32 cellular contexts compared by ENCODE assay signal in the genomic region with DNA sequence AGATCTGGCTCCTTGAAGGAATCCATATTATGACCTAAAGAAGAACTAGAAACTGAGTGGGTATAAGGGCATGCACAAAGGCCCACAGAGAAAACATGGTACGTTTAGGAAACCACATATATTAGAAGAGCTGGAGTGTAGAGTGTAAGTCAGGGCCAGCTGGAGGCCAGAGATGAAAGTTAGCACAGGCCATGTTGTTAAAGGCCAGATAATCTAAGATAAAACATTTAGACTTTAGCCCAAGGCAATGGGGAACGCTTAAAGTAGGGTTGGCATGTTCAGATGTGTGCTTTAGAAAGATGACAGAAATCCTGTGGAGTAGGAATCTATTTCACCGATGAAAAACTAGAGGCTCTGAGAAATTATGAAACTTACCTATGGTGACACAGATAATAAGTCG.
"Had no signal": no experiment of that assay in that cellular context is flagged by ENCODE, and none has a peak within 500 bp of the region (broad histone marks: within the 10 kb centered on the region; RNA-seq: fewer than 3 reads in every experiment).

No MANE protein-coding gene starts in this region.

- H3K36me3 ChIP-seq: adrenal gland, ascending aorta, brain microvascular endothelial cell, breast epithelium, cardiac muscle cell had no signal

- H3K27me3 ChIP-seq: adrenal gland, ascending aorta, body of pancreas, brain microvascular endothelial cell, breast epithelium, cardiac muscle cell had no signal

- DNase-seq: activated effector memory CD4-positive, alpha-beta T cell treated with anti-CD3 and anti-CD28 coated beads, Interleukin-2, amount 50 U/mL, for 16 hours; activated effector memory CD4-positive, alpha-beta T cell treated with Interleukin-2 at 50 U/mL for 16 hours; activated gamma-delta T cell; activated gamma-delta T cell treated with Interleukin-2 at 50 U/mL for 16 hours; activated naive CD4-positive, alpha-beta T cell; activated naive CD4-positive, alpha-beta T cell treated with anti-CD3 and anti-CD28 coated beads for 36 hours; activated naive CD4-positive, alpha-beta T cell treated with anti-CD3 and anti-CD28 coated beads, Interleukin-2, amount 10 ng/mL, durations not matched to agents 7 days and 5 days; activated naive CD4-positive, alpha-beta T cell treated with anti-CD3 and anti-CD28 coated beads, Interleukin-2, amount 50 U/mL, for 16 hours; activated naive CD4-positive, alpha-beta T cell treated with Interleukin-2 at 50 U/mL for 16 hours; activated naive CD8-positive, alpha-beta T cell treated with anti-CD3 and anti-CD28 coated beads for 36 hours; activated naive CD8-positive, alpha-beta T cell treated with anti-CD3 and anti-CD28 coated beads, Interleukin-2, amount 10 ng/mL, durations not matched to agents 7 days and 5 days; activated naive CD8-positive, alpha-beta T cell treated with anti-CD3 and anti-CD28 coated beads, Interleukin-2, amount 50 U/mL, for 24 hours; activated T-cell treated with anti-CD3 and anti-CD28 coated beads, Interleukin-2, amount 50 U/mL, for 1 hour; activated T-cell treated with anti-CD3 and anti-CD28 coated beads, Interleukin-2, amount 50 U/mL, for 24 hours; activated T-cell treated with anti-CD3 and anti-CD28 coated beads, Interleukin-2, amount 50 U/mL, for 4 hours; activated T-cell treated with anti-CD3 and anti-CD28 coated beads, Interleukin-2, amount 50 U/mL, for 48 hours; activated T-cell treated with anti-CD3 and anti-CD28 coated beads, Interleukin-2, amount 50 U/mL, for 72 hours; adrenal gland; amniotic stem cell; amygdala; anterior cingulate cortex; aorta; body of pancreas; brain microvascular endothelial cell; caudate nucleus; central memory CD4-positive, alpha-beta T cell; cerebellar nuclear complex had no signal

- H3K4me3 ChIP-seq: adrenal gland, ascending aorta, body of pancreas, breast epithelium, cardiac muscle cell had no signal

- H3K4me1 ChIP-seq: adrenal gland, ascending aorta, body of pancreas, breast epithelium had no signal

- H3K27ac ChIP-seq: adrenal gland, ascending aorta, body of pancreas, brain microvascular endothelial cell, breast epithelium, cardiac muscle cell had no signal

- H3K9me3 ChIP-seq: adrenal gland, ascending aorta, body of pancreas, breast epithelium had no signal

- ATAC-seq: activated naive CD4-positive, alpha-beta T cell treated with anti-CD3 and anti-CD28 coated beads, Interleukin-2, amount 50 U/mL, for 72 hours; activated naive CD8-positive, alpha-beta T cell treated with anti-CD3 and anti-CD28 coated beads, Interleukin-2, amount 50 U/mL, for 24 hours; activated T-cell treated with anti-CD3 and anti-CD28 coated beads, Interleukin-2, amount 50 U/mL, for 4 hours; activated T-cell treated with anti-CD3 and anti-CD28 coated beads, Interleukin-2, amount 50 U/mL, for 72 hours; activated T-helper 17 cell treated with anti-CD3 and anti-CD28 coated beads, Interleukin-2, amount 50 U/mL, for 72 hours; body of pancreas had no signal
